15 cellular contexts compared by ENCODE assay signal in genomic region chr2:167100526-167100925, GRCh38.
A peak's percentile ranks its signal among the peaks of the same experiment; 100 is the strongest.
DNase-seq lines count a peak whose midpoint lies in the region; ATAC-seq, FAIRE-seq and TF ChIP-seq lines count a peak whose summit lies in the region.
"Had no signal": no experiment of that assay in that cellular context is flagged by ENCODE, and none has a peak within 500 bp of the region (broad histone marks: within the 10 kb centered on the region; RNA-seq: fewer than 3 reads in every experiment).

No MANE protein-coding gene starts in this region.

- CTCF ChIA-PET in IMR-90 (lab: Yijun Ruan, JAX): no interaction called here
- CTCF ChIA-PET in H1 (lab: Charles Lee; ENCODE audit: partially characterized antibody): interaction anchor here (0.6 to 2.2 kb wide), 2 partner anchors 10 to 70 kb away, joined by 3 to 5 read pairs; no protein-coding TSS in a partner anchor

- no peak overlapping the region for H3K18ac ChIP-seq in IMR-90 (ENCODE audit: low read depth, low read length)
- H3K18ac ChIP-seq in H1 (ENCODE audit: extremely low read depth, low read length): no peak overlapping the region

- no peak overlapping the region for H2AK5ac ChIP-seq in IMR-90 (ENCODE audit: low read depth, low read length)
- H2AK5ac ChIP-seq in H1 (ENCODE audit: low read depth, low read length): no peak overlapping the region

- no peak overlapping the region for H2AK9ac ChIP-seq in IMR-90 (replicated peaks; ENCODE audit: low read depth, low read length, poor library complexity)

- no peak overlapping the region for H4K5ac ChIP-seq in IMR-90 (ENCODE audit: low read depth, low read length)
- H4K5ac ChIP-seq in H1 (ENCODE audit: insufficient read length, low read depth, low read length): no peak overlapping the region

- no peaks in the 10 kb centered on the region for H3K36me3 ChIP-seq in IMR-90 (ENCODE audit: control insufficient read depth, insufficient read depth, low read length)
- no peaks in the 10 kb centered on the region for H3K36me3 ChIP-seq in H1 (ENCODE audit: control insufficient read depth in 2 of 4, insufficient read depth in 4 of 4, low read length in 3 of 4)

- H3K4ac ChIP-seq in IMR-90 (ENCODE audit: low read depth, low read length) (no peak overlapping the region), H1 (replicated peaks; ENCODE audit: insufficient read length, low read depth, low read length) (no peak overlapping the region)

- H4K91ac ChIP-seq in IMR-90 (ENCODE audit: insufficient read depth, low read depth, low read length): no peak overlapping the region
- H4K91ac ChIP-seq in H1 (replicated peaks; ENCODE audit: insufficient read length, low read length): no peak overlapping the region

- H3K9me1 ChIP-seq in IMR-90 (ENCODE audit: insufficient read depth, low read length): no peaks in the 10 kb centered on the region

- H2BK5ac ChIP-seq in IMR-90 (ENCODE audit: low read depth, low read length, poor library complexity, severe bottlenecking) (no peak overlapping the region), H1 (ENCODE audit: low read depth, low read length) (no peak overlapping the region)

- H2BK15ac ChIP-seq in IMR-90 (ENCODE audit: low read depth, low read length) (no peak overlapping the region), H1 (ENCODE audit: low read length) (no peak overlapping the region)

- H3K27me3 ChIP-seq in IMR-90 (ENCODE audit: control insufficient read depth, insufficient read depth, low read length) (no peaks in the 10 kb centered on the region), H1 (replicated peaks in 1 of 4; ENCODE audit: control insufficient read depth in 3 of 4, extremely low read depth in 1 of 4, insufficient read depth in 3 of 4, low read length in 3 of 4) (no peaks in the 10 kb centered on the region)

- WGBS in IMR-90 (ENCODE audit: extremely low coverage in 2 of 2, insufficient read length in 1 of 2), 2 experiments: no CpG with 5 or more reads among the region's 2 CpGs
- WGBS in H1 (ENCODE audit: extremely low coverage in 1 of 2, insufficient coverage in 1 of 2, insufficient read length in 1 of 2, insufficient replicate concordance in 2 of 2, low coverage in 1 of 2, low lambda C conversion rate in 2 of 2, missing lambda C conversion rate in 1 of 2), 2 experiments: 89% methylated on average over 2 of the region's 2 CpGs; no CpG with 5 or more reads in 1 of the 2 experiments

- POLR2A ChIA-PET in IMR-90 (lab: Charles Lee; ENCODE audit: unreplicated experiment): no interaction called here
- POLR2A ChIA-PET in H1 (lab: Charles Lee; ENCODE audit: partially characterized antibody): no interaction called here

- H3K79me1 ChIP-seq in IMR-90 (ENCODE audit: low read depth in 1 of 2, low read length in 2 of 2) (no peaks in the 10 kb centered on the region), H1 (ENCODE audit: low read depth, low read length) (no peaks in the 10 kb centered on the region)

- peaks cover 2% of the 10 kb centered on the region; the same call in 1 of the 2 replicates for H3K23me2 ChIP-seq in H1 (ENCODE audit: low read depth, low read length)

- H3K4me2 ChIP-seq in IMR-90 (ENCODE audit: low read depth, low read length): no peak overlapping the region
- no peak overlapping the region for H3K4me2 ChIP-seq in H1 (ENCODE audit: insufficient read depth in 1 of 2, low read depth in 2 of 2, low read length in 2 of 2)

- no peak for TF ChIP-seq EP300 in H1 (IDR thresholded peaks at IDR 0.05; ENCODE audit: borderline replicate concordance in 1 of 2, low read depth in 2 of 2, low read length in 2 of 2)

- no peak overlapping the region for H3K27ac ChIP-seq in IMR-90 (ENCODE audit: insufficient read depth, low read length)
- H3K27ac ChIP-seq in H1 (ENCODE audit: low read depth, low read length): no peak overlapping the region
- H3K27ac ChIP-seq in substantia nigra (ENCODE audit: low read depth, low read length, poor library complexity, severe bottlenecking): no peak overlapping the region
- H3K27ac ChIP-seq: HL-60 had no signal

- H3K9ac ChIP-seq in IMR-90 (ENCODE audit: low read depth, low read length): no peak overlapping the region
- H3K9ac ChIP-seq in H1 (replicated peaks in 1 of 4; ENCODE audit: extremely low read depth in 1 of 4, low read depth in 3 of 4, low read length in 3 of 4): no peak overlapping the region

- H4K20me1 ChIP-seq in IMR-90 (ENCODE audit: insufficient read depth, low read length) (no peaks in the 10 kb centered on the region), H1 (replicated peaks in 1 of 2; ENCODE audit: control insufficient read depth in 1 of 2, insufficient read depth in 2 of 2, low read length in 2 of 2) (no peaks in the 10 kb centered on the region)

- peak; percentile 40 for DNase-seq in IMR-90
- peak; percentile 0 for DNase-seq in RKO (ENCODE audit: low spot score)
- DNase-seq in H1 (ENCODE audit: low read depth in 1 of 2, low spot score in 2 of 2): no peak
- DNase-seq in GM13976 (ENCODE audit: low spot score): no peak
- DNase-seq in substantia nigra (lab: John Stamatoyannopoulos, UW): no peak
- DNase-seq: C1 segment of cervical spinal cord; Calu3; CD4-positive, alpha-beta T cell; DMS 273 treated with DMSO at 0.1 percent for 48 hours; GOT3 had no signal

- peak; percentile 24 for FAIRE-seq in H1 (lab: Jason Lieb, UNC)
- FAIRE-seq: GM12878 had no signal

- intact Hi-C loops in IMR-90 (cut with micrococcal nuclease): no loop called here

- in situ Hi-C loops in IMR-90 (cut with MboI; ENCODE audit: low sequenced_read_pairs): no loop called here
- in situ Hi-C loops in GM13976 (cut with MboI; ENCODE audit: low sequenced_read_pairs, unreplicated experiment): no loop called here

- ATAC-seq in IMR-90 (ENCODE audit: low read depth): no peak
- no peak for ATAC-seq in GM21528 (IDR thresholded peaks at IDR 0.05; ENCODE audit: low FRiP score, unreplicated experiment)
- ATAC-seq in HG03521 (IDR thresholded peaks at IDR 0.05; ENCODE audit: unreplicated experiment): no peak
- ATAC-seq: GM12878, HCT116 had no signal

- H3K4me3 ChIP-seq in IMR-90 (ENCODE audit: insufficient read depth, low read depth, low read length) (no peak overlapping the region), H1 (ENCODE audit: extremely low read depth in 1 of 4, insufficient read depth in 2 of 4, low read depth in 3 of 4, low read length in 4 of 4) (no peak overlapping the region)
- H3K4me3 ChIP-seq: GM12878 had no signal

- H3K23ac ChIP-seq in IMR-90 (ENCODE audit: low read depth, low read length) (no peak overlapping the region), H1 (ENCODE audit: insufficient read length) (no peak overlapping the region)

- no peaks in the 10 kb centered on the region for H3K79me2 ChIP-seq in H1 (ENCODE audit: control insufficient read depth in 1 of 2, insufficient read depth in 2 of 2, low read length in 2 of 2)

- H3K9me3 ChIP-seq in IMR-90 (ENCODE audit: control insufficient read depth, insufficient read depth, low read length) (no peaks in the 10 kb centered on the region), H1 (ENCODE audit: insufficient read depth in 2 of 2, low read depth in 1 of 2, low read length in 1 of 2) (no peaks in the 10 kb centered on the region)

- TF ChIP-seq RAD21 in IMR-90 (IDR thresholded peaks at IDR 0.05; ENCODE audit: low read length) (no peak), H1 (IDR thresholded peaks at IDR 0.05 in 1 of 2, conservative IDR thresholded peaks at IDR 0.05 in 1 of 2; ENCODE audit: low read depth in 2 of 2, low read length in 2 of 2) (no peak)

- BruUV-seq in IMR-90 (replicated peaks; lab: Mats Ljungman, UMichigan): no TSS peak

- no peak overlapping the region for H3K56ac ChIP-seq in IMR-90 (ENCODE audit: extremely low read depth, insufficient read depth, low read length)
- H3K56ac ChIP-seq in H1 (replicated peaks; ENCODE audit: insufficient read length, low read depth, low read length): no peak overlapping the region

- H4K8ac ChIP-seq in IMR-90 (ENCODE audit: low read depth in 2 of 2, low read length in 2 of 2): no peak overlapping the region
- H4K8ac ChIP-seq in H1 (ENCODE audit: extremely low read depth, insufficient read depth, low read length): no peak overlapping the region

- H2BK20ac ChIP-seq in IMR-90 (ENCODE audit: low read depth, low read length) (no peak overlapping the region), H1 (ENCODE audit: low read length) (no peak overlapping the region)

- H3K4me1 ChIP-seq in IMR-90 (ENCODE audit: control insufficient read depth, insufficient read depth, low read length) (no peaks in the 10 kb centered on the region), H1 (replicated peaks in 1 of 4; ENCODE audit: control insufficient read depth in 3 of 4, insufficient read depth in 4 of 4, low read length in 3 of 4) (no peaks in the 10 kb centered on the region)

- TF ChIP-seq CTCF in IMR-90 (conservative IDR thresholded peaks at IDR 0.05; ENCODE audit: low read depth, low read length) (no peak), H1 (IDR thresholded peaks at IDR 0.05; ENCODE audit: control extremely low read depth in 1 of 3, insufficient read depth in 1 of 3, low read depth in 1 of 3, low read length in 3 of 3) (no peak), GM13976 (IDR thresholded peaks at IDR 0.05; ENCODE audit: borderline replicate concordance, control extremely low read depth, extremely low read depth, insufficient read depth, missing control alignments) (no peak)

- no peak overlapping the region for H2BK12ac ChIP-seq in H1 (ENCODE audit: low read depth, low read length)

- TF ChIP-seq POLR2A in IMR-90 (IDR thresholded peaks at IDR 0.05; ENCODE audit: low read depth, low read length): no peak
- no peak for TF ChIP-seq POLR2A in H1 (IDR thresholded peaks at IDR 0.05; ENCODE audit: control extremely low read depth in 1 of 2, low read depth in 2 of 2, low read length in 2 of 2)

- H2BK120ac ChIP-seq in IMR-90 (ENCODE audit: low read depth, low read length): no peak overlapping the region
- H2BK120ac ChIP-seq in H1 (replicated peaks; ENCODE audit: low read depth, low read length): no peak overlapping the region

- dilution Hi-C loops in IMR-90 (cut with HindIII; ENCODE audit: low sequenced_read_pairs, unreplicated experiment): no loop called here

- no peak overlapping the region; the same call in 1 of the 2 replicates for H3K14ac ChIP-seq in IMR-90 (replicated peaks; ENCODE audit: low read depth, low read length)
- H3K14ac ChIP-seq in H1 (ENCODE audit: insufficient read length): no peak overlapping the region

- H2AFZ ChIP-seq in IMR-90 (replicated peaks; ENCODE audit: low read length, poor library complexity) (no peak overlapping the region), H1 (ENCODE audit: low read length) (no peak overlapping the region)

TF ChIP-seq in IMR-90, 13 proteins besides CTCF, POLR2A, EP300 and RAD21 (continues in another document):
- TF ChIP-seq CHD1 (IDR thresholded peaks at IDR 0.05; ENCODE audit: low read depth, low read length) (no peak), MXI1 (IDR thresholded peaks at IDR 0.05; ENCODE audit: borderline replicate concordance, low read depth, low read length) (no peak)

TF ChIP-seq in H1, 55 proteins besides CTCF, POLR2A, EP300 and RAD21:
- TF ChIP-seq RFX5 (IDR thresholded peaks at IDR 0.05; ENCODE audit: borderline replicate concordance, low read depth, low read length): no peak

Comparison
In these comparisons a context has a peak if more than half of its experiments do, and no peak if none do; other contexts are left out.
1. DNase-seq: peak in IMR-90 (single experiment) and RKO (single experiment); none in H1 (0 of 2), GM13976 (single experiment) and substantia nigra (0 of 49).